Comparison of ENCODE assay signal across 21 cellular contexts in genomic region chr3:112059497-112059896, GRCh38. TPM values are rescaled to one million over a fixed set of nuclear protein-coding genes. Genes with fewer than 3 reads are reported as not detected.
DNase-seq lines count a peak whose midpoint lies in the region; ATAC-seq, FAIRE-seq and TF ChIP-seq lines count a peak whose summit lies in the region.
"Had no signal": no experiment of that assay in that cellular context is flagged by ENCODE, and none has a peak within 500 bp of the region (broad histone marks: within the 10 kb centered on the region; RNA-seq: fewer than 3 reads in every experiment).

No MANE protein-coding gene starts in this region.

- H3K79me2 ChIP-seq in H1 (ENCODE audit: control insufficient read depth in 1 of 2, insufficient read depth in 2 of 2, low read length in 2 of 2) = no peaks in the 10 kb centered on the region

- H2BK20ac ChIP-seq in H1 (ENCODE audit: low read length) = no peak overlapping the region

- no peak overlapping the region for H3K18ac ChIP-seq in H1 (ENCODE audit: extremely low read depth, low read length)

- H3K56ac ChIP-seq in H1 (replicated peaks; ENCODE audit: insufficient read length, low read depth, low read length) = no peak overlapping the region

- TF ChIP-seq POLR2A in H1 (IDR thresholded peaks at IDR 0.05; ENCODE audit: control extremely low read depth in 1 of 2, low read depth in 2 of 2, low read length in 2 of 2) = no peak
- no peak for TF ChIP-seq POLR2A in GM18505 (IDR thresholded peaks at IDR 0.05; ENCODE audit: borderline replicate concordance, extremely low read depth, insufficient read depth, insufficient read length)

- TF ChIP-seq EP300 in H1 (IDR thresholded peaks at IDR 0.05; ENCODE audit: borderline replicate concordance in 1 of 2, low read depth in 2 of 2, low read length in 2 of 2) = no peak

- WGBS in H1 (ENCODE audit: extremely low coverage in 1 of 2, insufficient coverage in 1 of 2, insufficient read length in 1 of 2, insufficient replicate concordance in 2 of 2, low coverage in 1 of 2, low lambda C conversion rate in 2 of 2, missing lambda C conversion rate in 1 of 2), 2 experiments = 90% methylated on average over 1 of the region's 1 CpG; no CpG with 5 or more reads in 1 of the 2 experiments

- H3K14ac ChIP-seq in H1 (ENCODE audit: insufficient read length) = no peak overlapping the region

- H3K36me3 Mint-ChIP-seq in T-helper 1 cell treated with Interleukin-12 subunit alpha and Interleukin-12 subunit beta and Interleukin-4 antibody, amounts not matched to agents 30 μg/mL and 1 μg/mL, for 36 hours (ENCODE audit: low read depth) = no peaks in the 10 kb centered on the region

- H4K91ac ChIP-seq in H1 (replicated peaks; ENCODE audit: insufficient read length, low read length) = no peak overlapping the region

- H3K4me1 ChIP-seq in H1 (replicated peaks in 1 of 4; ENCODE audit: control insufficient read depth in 3 of 4, insufficient read depth in 4 of 4, low read length in 3 of 4) = no peaks in the 10 kb centered on the region
- H3K4me1 ChIP-seq: BLaER1 had no signal

- H2BK5ac ChIP-seq in H1 (ENCODE audit: low read depth, low read length) = no peak overlapping the region

- H3K27ac Mint-ChIP-seq in T-helper 1 cell treated with Interleukin-12 subunit alpha and Interleukin-12 subunit beta and Interleukin-4 antibody, amounts not matched to agents 30 μg/mL and 1 μg/mL, for 36 hours = peak overlapping the region; percentile 19
- H3K27ac Mint-ChIP-seq: CD4-positive, CD25-positive, alpha-beta regulatory T cell had no signal

- no peak overlapping the region for H3K4ac ChIP-seq in H1 (replicated peaks; ENCODE audit: insufficient read length, low read depth, low read length)

- no peak for TF ChIP-seq CTCF in H1 (IDR thresholded peaks at IDR 0.05; ENCODE audit: control extremely low read depth in 1 of 3, insufficient read depth in 1 of 3, low read depth in 1 of 3, low read length in 3 of 3)

- H2BK120ac ChIP-seq in H1 (replicated peaks; ENCODE audit: low read depth, low read length) = no peak overlapping the region

- H3K4me2 ChIP-seq in H1 (ENCODE audit: insufficient read depth in 1 of 2, low read depth in 2 of 2, low read length in 2 of 2) = no peak overlapping the region
- H3K4me2 ChIP-seq: BLaER1 had no signal

- no peak overlapping the region for H3K4me3 ChIP-seq in H1 (ENCODE audit: extremely low read depth in 1 of 4, insufficient read depth in 2 of 4, low read depth in 3 of 4, low read length in 4 of 4)
- H3K4me3 ChIP-seq: BLaER1, K562 had no signal

- H3K79me1 ChIP-seq in H1 (ENCODE audit: low read depth, low read length) = no peaks in the 10 kb centered on the region

- 0 out of 2 replicates have a peak overlapping the region, but pooled peaks have one; percentile 71 for H2AFZ ChIP-seq in H1 (ENCODE audit: low read length)

- no peaks in the 10 kb centered on the region for H3K27me3 Mint-ChIP-seq in T-helper 1 cell treated with Interleukin-12 subunit alpha and Interleukin-12 subunit beta and Interleukin-4 antibody, amounts not matched to agents 30 μg/mL and 1 μg/mL, for 36 hours (ENCODE audit: low read depth)

- POLR2A ChIA-PET in H1 (lab: Charles Lee; ENCODE audit: partially characterized antibody) = no interaction called here

- TF ChIP-seq RAD21 in H1 (IDR thresholded peaks at IDR 0.05 in 1 of 2, conservative IDR thresholded peaks at IDR 0.05 in 1 of 2; ENCODE audit: low read depth in 2 of 2, low read length in 2 of 2) = no peak

- H2AK5ac ChIP-seq in H1 (ENCODE audit: low read depth, low read length) = no peak overlapping the region

- FAIRE-seq in H1 (lab: Jason Lieb, UNC) (no peak), urothelium cell line (lab: Jason Lieb, UNC) (peak; percentile 42)
- FAIRE-seq: G401.6, GM12891, GM19239, H54, HTR-8/SVneo, K562 had no signal

- H2BK15ac ChIP-seq in H1 (ENCODE audit: low read length) = no peak overlapping the region

- H3K9me3 Mint-ChIP-seq in T-helper 1 cell treated with Interleukin-12 subunit alpha and Interleukin-12 subunit beta and Interleukin-4 antibody, amounts not matched to agents 30 μg/mL and 1 μg/mL, for 36 hours = peaks cover 4% of the 10 kb centered on the region

- H3K27ac ChIP-seq in H1 (ENCODE audit: low read depth, low read length) = no peak overlapping the region
- H3K27ac ChIP-seq: 22Rv1, BLaER1 had no signal

- DNase-seq in T-helper 1 cell = no peak
- no peak for DNase-seq in H1 (ENCODE audit: low read depth in 1 of 2, low spot score in 2 of 2)
- DNase-seq in renal cortical epithelial cell (ENCODE audit: low read depth) = peak; percentile 10
- no peak for DNase-seq in urothelium cell line (ENCODE audit: low spot score)
- DNase-seq in stimulated activated CD4-positive, alpha-beta T cell treated with anti-CD3 and anti-CD28 coated beads, Interleukin-12 subunit alpha, Interleukin-12 subunit beta, amount 100 ng/mL, for 4 hours = no peak
- DNase-seq in DMS79 treated with DMSO at 0.1 percent for 48 hours (lab: John Stamatoyannopoulos, UW) = no peak
- DNase-seq: AML-193; CD4-positive, CD25-positive, alpha-beta regulatory T cell; DMS79; EL had no signal

- H3K4me1 Mint-ChIP-seq in T-helper 1 cell treated with Interleukin-12 subunit alpha and Interleukin-12 subunit beta and Interleukin-4 antibody, amounts not matched to agents 30 μg/mL and 1 μg/mL, for 36 hours (ENCODE audit: low read depth) = peaks cover 13% of the 10 kb centered on the region

- H3K23me2 ChIP-seq in H1 (ENCODE audit: low read depth, low read length) = peaks cover 2% of the 10 kb centered on the region; the same call in 1 of the 2 replicates

- H3K23ac ChIP-seq in H1 (ENCODE audit: insufficient read length) = no peak overlapping the region

- no peak for ATAC-seq in GM18505 (IDR thresholded peaks at IDR 0.05; ENCODE audit: unreplicated experiment)
- ATAC-seq: HCT116, K562 had no signal

- H4K20me1 ChIP-seq in H1 (replicated peaks in 1 of 2; ENCODE audit: control insufficient read depth in 1 of 2, insufficient read depth in 2 of 2, low read length in 2 of 2) = no peaks in the 10 kb centered on the region
- H4K20me1 ChIP-seq: BLaER1 had no signal

- H3K9me3 ChIP-seq in H1 (ENCODE audit: insufficient read depth in 2 of 2, low read depth in 1 of 2, low read length in 1 of 2) = no peaks in the 10 kb centered on the region

- H3K4me3 Mint-ChIP-seq in T-helper 1 cell treated with Interleukin-12 subunit alpha and Interleukin-12 subunit beta and Interleukin-4 antibody, amounts not matched to agents 30 μg/mL and 1 μg/mL, for 36 hours = no peak overlapping the region
- H3K4me3 Mint-ChIP-seq: CD4-positive, CD25-positive, alpha-beta regulatory T cell had no signal

- no peak overlapping the region for H2BK12ac ChIP-seq in H1 (ENCODE audit: low read depth, low read length)

- no peak overlapping the region for H4K8ac ChIP-seq in H1 (ENCODE audit: extremely low read depth, insufficient read depth, low read length)

- no peaks in the 10 kb centered on the region for H3K27me3 ChIP-seq in H1 (replicated peaks in 1 of 4; ENCODE audit: control insufficient read depth in 3 of 4, extremely low read depth in 1 of 4, insufficient read depth in 3 of 4, low read length in 3 of 4)
- H3K27me3 ChIP-seq: BLaER1 had no signal

- H4K5ac ChIP-seq in H1 (ENCODE audit: insufficient read length, low read depth, low read length) = no peak overlapping the region

- CTCF ChIA-PET in H1 (lab: Charles Lee; ENCODE audit: partially characterized antibody) = no interaction called here

- no peaks in the 10 kb centered on the region for H3K36me3 ChIP-seq in H1 (ENCODE audit: control insufficient read depth in 2 of 4, insufficient read depth in 4 of 4, low read length in 3 of 4)
- H3K36me3 ChIP-seq: BLaER1 had no signal

- no peak overlapping the region for H3K9ac ChIP-seq in H1 (replicated peaks in 1 of 4; ENCODE audit: extremely low read depth in 1 of 4, low read depth in 3 of 4, low read length in 3 of 4)
- H3K9ac ChIP-seq: BLaER1 had no signal

TF ChIP-seq in H1, 55 proteins besides CTCF, POLR2A, EP300 and RAD21 (continues in another document):
- TF ChIP-seq SP4 (IDR thresholded peaks at IDR 0.05; ENCODE audit: low read length) = no peak
- TF ChIP-seq POU5F1 (IDR thresholded peaks at IDR 0.05; ENCODE audit: low read depth, low read length) = no peak
- no peak for TF ChIP-seq TAF7 (optimal IDR thresholded peaks at IDR 0.05; ENCODE audit: borderline replicate concordance, low read depth, low read length)
- no peak for TF ChIP-seq ZNF274 (IDR thresholded peaks at IDR 0.05; ENCODE audit: borderline replicate concordance, extremely low read depth, low read length)
- no peak for TF ChIP-seq FOSL1 (IDR thresholded peaks at IDR 0.05; ENCODE audit: insufficient read depth, low read depth, low read length)
- TF ChIP-seq BCL11A (IDR thresholded peaks at IDR 0.05; ENCODE audit: low read depth in 2 of 2, low read length in 2 of 2) = no peak
- TF ChIP-seq USF2 (IDR thresholded peaks at IDR 0.05; ENCODE audit: low read length) = no peak

RNA-seq across cellular contexts. Expression of gene TMPRSS7, which starts 25.0 kb away (rescaled TPM):
- total RNA-seq in H1 (2021; fragmentation: NEBNext Ultra II Directional; extraction: Animal tissue kit (Norgen Biotek cat#: 25700)) = not detected in 2 replicates
- polyA plus RNA-seq in H1 (2011; rRNA removed) = 0.05 TPM in 1 of 2 replicates, not detected in the other
- not detected for polyA plus RNA-seq in H1 (2011; cell fraction: cytosol; rRNA removed)
- not detected for polyA plus RNA-seq in H1 (2011; cell fraction: nucleus; rRNA removed)
- not detected in 4 replicates for polyA plus RNA-seq in H1 (2012, experiment 1 of 2)
- not detected for polyA plus RNA-seq in H1 (2012, experiment 2 of 2)
- 0.06 TPM for polyA plus RNA-seq in H1 (2013, experiment 1 of 2)
- polyA plus RNA-seq in H1 (2013, experiment 2 of 2) = not detected
- polyA minus RNA-seq in H1 (2011; rRNA and poly(A)+ RNA removed) = not detected in 2 replicates
- not detected for polyA minus RNA-seq in H1 (2011; cell fraction: cytosol; rRNA and poly(A)+ RNA removed)
- not detected for polyA minus RNA-seq in H1 (2011; cell fraction: nucleus; rRNA and poly(A)+ RNA removed)
- total RNA-seq in renal cortical epithelial cell = 0.15 TPM in 1 of 2 replicates, not detected in the other
- total RNA-seq: CD4-positive, CD25-positive, alpha-beta regulatory T cell; K562 had no signal
- polyA plus RNA-seq: CD4-positive, CD25-positive, alpha-beta regulatory T cell; K562 had no signal

RNA-seq across cellular contexts. Expression of gene C3orf52, which starts 26.7 kb away (rescaled TPM):
- 13.1 and 13.2 TPM in 2 replicates for total RNA-seq in H1 (2021; fragmentation: NEBNext Ultra II Directional; extraction: Animal tissue kit (Norgen Biotek cat#: 25700))
- 8.0 and 9.7 TPM in 2 replicates for polyA plus RNA-seq in H1 (2011; rRNA removed)
- polyA plus RNA-seq in H1 (2011; cell fraction: cytosol; rRNA removed) = 10.0 TPM
- 9.3 TPM for polyA plus RNA-seq in H1 (2011; cell fraction: nucleus; rRNA removed)
- polyA plus RNA-seq in H1 (2012, experiment 1 of 2) = 7.6 to 12.8 TPM (median 10.1 TPM) in 4 replicates
- 4.7 TPM for polyA plus RNA-seq in H1 (2012, experiment 2 of 2)
- polyA plus RNA-seq in H1 (2013, experiment 1 of 2) = 7.8 TPM
- 9.1 TPM for polyA plus RNA-seq in H1 (2013, experiment 2 of 2)
- polyA minus RNA-seq in H1 (2011; rRNA and poly(A)+ RNA removed) = 11.9 and 12.6 TPM in 2 replicates
- 4.6 TPM for polyA minus RNA-seq in H1 (2011; cell fraction: cytosol; rRNA and poly(A)+ RNA removed)
- 19.9 TPM for polyA minus RNA-seq in H1 (2011; cell fraction: nucleus; rRNA and poly(A)+ RNA removed)
- total RNA-seq in renal cortical epithelial cell = 33.1 and 68.9 TPM in 2 replicates
